In genomic region chr15:62600376-62600775, GRCh38 we compare ENCODE assay signal across 24 cellular contexts.
"Had no signal": no experiment of that assay in that cellular context is flagged by ENCODE, and none has a peak within 500 bp of the region (broad histone marks: within the 10 kb centered on the region; RNA-seq: fewer than 3 reads in every experiment).

No MANE protein-coding gene starts in this region.

- H3K4me1 Mint-ChIP-seq: activated CD4-positive, alpha-beta memory T cell treated with anti-CD3 and anti-CD28 coated beads, Interleukin-2, amount 10 ng/mL, durations not matched to agents 7 days and 5 days; activated CD8-positive, alpha-beta memory T cell treated with anti-CD3 and anti-CD28 coated beads, Interleukin-2, amount 10 ng/mL, durations not matched to agents 7 days and 5 days; activated naive CD8-positive, alpha-beta T cell treated with anti-CD3 and anti-CD28 coated beads, Interleukin-2, amount 10 ng/mL, durations not matched to agents 7 days and 5 days; immature natural killer cell; naive thymus-derived CD8-positive, alpha-beta T cell had no signal

- H3K9me3 ChIP-seq: heart right ventricle, neutrophil had no signal

- H3K9me3 Mint-ChIP-seq: activated CD4-positive, alpha-beta memory T cell treated with anti-CD3 and anti-CD28 coated beads, Interleukin-2, amount 10 ng/mL, durations not matched to agents 7 days and 5 days; activated naive CD8-positive, alpha-beta T cell treated with anti-CD3 and anti-CD28 coated beads, Interleukin-2, amount 10 ng/mL, durations not matched to agents 7 days and 5 days; activated T-helper 2 cell treated with anti-CD3 and anti-CD28 coated beads, Interferon-gamma antibody, Interleukin-2, Interleukin-4, amounts not matched to agents 10 μg/mL and 5 μg/mL and 100 μg/mL, durations not matched to agents 14 hours and 24 hours and 36 hours; brain; immature natural killer cell; naive thymus-derived CD8-positive, alpha-beta T cell; stimulated activated naive CD8-positive, alpha-beta T cell treated with anti-CD3 and anti-CD28 coated beads, Interleukin-15, Interleukin-2, amounts not matched to agents 100 ng/mL and 50 ng/mL, for 24 hours had no signal

- H3K27me3 ChIP-seq: dorsolateral prefrontal cortex, heart right ventricle had no signal

- H3K36me3 Mint-ChIP-seq: activated CD8-positive, alpha-beta memory T cell treated with anti-CD3 and anti-CD28 coated beads, Interleukin-2, amount 10 ng/mL, durations not matched to agents 7 days and 5 days; activated naive CD8-positive, alpha-beta T cell treated with anti-CD3 and anti-CD28 coated beads, Interleukin-2, amount 10 ng/mL, durations not matched to agents 7 days and 5 days; immature natural killer cell; naive thymus-derived CD8-positive, alpha-beta T cell had no signal

- H3K27ac ChIP-seq: dorsolateral prefrontal cortex, epithelial cell of prostate, neutrophil had no signal

- H3K27ac Mint-ChIP-seq: activated CD4-positive, alpha-beta memory T cell treated with anti-CD3 and anti-CD28 coated beads, Interleukin-2, amount 10 ng/mL, durations not matched to agents 7 days and 5 days; activated CD8-positive, alpha-beta memory T cell treated with anti-CD3 and anti-CD28 coated beads, Interleukin-2, amount 10 ng/mL, durations not matched to agents 7 days and 5 days; activated naive CD8-positive, alpha-beta T cell treated with anti-CD3 and anti-CD28 coated beads, Interleukin-2, amount 10 ng/mL, durations not matched to agents 7 days and 5 days; activated T-helper 2 cell treated with anti-CD3 and anti-CD28 coated beads, Interferon-gamma antibody, Interleukin-2, Interleukin-4, amounts not matched to agents 10 μg/mL and 5 μg/mL and 100 μg/mL, durations not matched to agents 14 hours and 24 hours and 36 hours; immature natural killer cell; naive thymus-derived CD8-positive, alpha-beta T cell; stimulated activated naive CD8-positive, alpha-beta T cell treated with anti-CD3 and anti-CD28 coated beads, Interleukin-15, Interleukin-2, amounts not matched to agents 100 ng/mL and 50 ng/mL, for 24 hours; type B pancreatic cell had no signal

- FAIRE-seq: colon had no signal

- H3K36me3 ChIP-seq: heart right ventricle, neutrophil had no signal

- ATAC-seq: activated CD8-positive, alpha-beta memory T cell treated with anti-CD3 and anti-CD28 coated beads, Interleukin-2, amount 10 ng/mL, durations not matched to agents 7 days and 5 days; naive thymus-derived CD8-positive, alpha-beta T cell had no signal

- DNase-seq: activated CD4-positive, alpha-beta memory T cell treated with anti-CD3 and anti-CD28 coated beads, Interleukin-2, amount 10 ng/mL, durations not matched to agents 7 days and 5 days; activated CD4-positive, alpha-beta T cell treated with anti-CD3 and anti-CD28 coated beads for 48 hours; activated CD4-positive, CD25-positive, alpha-beta regulatory T cell; activated CD8-positive, alpha-beta memory T cell treated with anti-CD3 and anti-CD28 coated beads, Interleukin-2, amount 10 ng/mL, durations not matched to agents 7 days and 5 days; activated naive CD4-positive, alpha-beta T cell treated with Interleukin-2 at 50 U/mL for 16 hours; activated naive CD8-positive, alpha-beta T cell treated with anti-CD3 and anti-CD28 coated beads, Interleukin-2, amount 10 ng/mL, durations not matched to agents 7 days and 5 days; amygdala; caudate nucleus; dorsolateral prefrontal cortex; heart right ventricle; immature natural killer cell; kidney glomerular epithelial cell; naive thymus-derived CD8-positive, alpha-beta T cell; stimulated activated CD4-positive, alpha-beta T cell treated with anti-CD3 and anti-CD28 coated beads, Interleukin-12 subunit alpha, Interleukin-12 subunit beta, amount 100 ng/mL, for 4 hours; stimulated activated CD4-positive, alpha-beta T cell treated with anti-CD3 and anti-CD28 coated beads, Interleukin-1b, Interleukin-23, amount 100 ng/mL, for 48 hours; stimulated activated CD8-positive, alpha-beta memory T cell treated with anti-CD3 and anti-CD28 coated beads, Interleukin-4, amount 100 ng/mL, for 48 hours; T1000 had no signal

- H3K27me3 Mint-ChIP-seq: brain, type B pancreatic cell had no signal

- H3K4me3 Mint-ChIP-seq: activated CD4-positive, alpha-beta memory T cell treated with anti-CD3 and anti-CD28 coated beads, Interleukin-2, amount 10 ng/mL, durations not matched to agents 7 days and 5 days; activated CD8-positive, alpha-beta memory T cell treated with anti-CD3 and anti-CD28 coated beads, Interleukin-2, amount 10 ng/mL, durations not matched to agents 7 days and 5 days; activated naive CD8-positive, alpha-beta T cell treated with anti-CD3 and anti-CD28 coated beads, Interleukin-2, amount 10 ng/mL, durations not matched to agents 7 days and 5 days; brain; immature natural killer cell; naive thymus-derived CD8-positive, alpha-beta T cell; stimulated activated naive CD8-positive, alpha-beta T cell treated with anti-CD3 and anti-CD28 coated beads, Interleukin-15, Interleukin-2, amounts not matched to agents 100 ng/mL and 50 ng/mL, for 24 hours; type B pancreatic cell had no signal

- H3K4me3 ChIP-seq: dorsolateral prefrontal cortex, heart right ventricle had no signal
